In the genomic region with DNA sequence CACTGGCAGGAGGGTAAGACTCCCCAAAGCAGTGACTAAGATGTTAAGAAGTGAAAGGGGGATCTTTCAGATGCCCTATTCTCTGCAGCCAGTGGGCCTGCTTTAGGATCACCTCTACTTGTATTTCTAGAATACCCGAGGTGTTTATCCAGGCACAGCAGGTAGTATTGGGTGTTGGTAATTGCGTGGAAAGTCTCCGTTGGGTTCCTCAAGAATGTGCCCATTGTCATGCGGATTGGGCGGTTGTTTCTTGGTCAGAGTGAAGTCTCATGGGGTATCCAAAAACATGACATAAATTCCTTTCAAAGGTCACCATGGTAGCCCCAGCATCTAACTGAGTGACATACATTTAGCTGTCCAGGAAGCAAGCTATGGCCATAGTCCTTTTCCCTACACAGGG, we compare ENCODE assay signal across 1 cellular context.
TF ChIP-seq lines count a peak whose summit lies in the region.

No MANE protein-coding gene starts in this region.

TF ChIP-seq in GM23338, 12 proteins besides CTCF, POLR2A, EP300 and RAD21 (continued from another document):
- TF ChIP-seq, protein P1, sequence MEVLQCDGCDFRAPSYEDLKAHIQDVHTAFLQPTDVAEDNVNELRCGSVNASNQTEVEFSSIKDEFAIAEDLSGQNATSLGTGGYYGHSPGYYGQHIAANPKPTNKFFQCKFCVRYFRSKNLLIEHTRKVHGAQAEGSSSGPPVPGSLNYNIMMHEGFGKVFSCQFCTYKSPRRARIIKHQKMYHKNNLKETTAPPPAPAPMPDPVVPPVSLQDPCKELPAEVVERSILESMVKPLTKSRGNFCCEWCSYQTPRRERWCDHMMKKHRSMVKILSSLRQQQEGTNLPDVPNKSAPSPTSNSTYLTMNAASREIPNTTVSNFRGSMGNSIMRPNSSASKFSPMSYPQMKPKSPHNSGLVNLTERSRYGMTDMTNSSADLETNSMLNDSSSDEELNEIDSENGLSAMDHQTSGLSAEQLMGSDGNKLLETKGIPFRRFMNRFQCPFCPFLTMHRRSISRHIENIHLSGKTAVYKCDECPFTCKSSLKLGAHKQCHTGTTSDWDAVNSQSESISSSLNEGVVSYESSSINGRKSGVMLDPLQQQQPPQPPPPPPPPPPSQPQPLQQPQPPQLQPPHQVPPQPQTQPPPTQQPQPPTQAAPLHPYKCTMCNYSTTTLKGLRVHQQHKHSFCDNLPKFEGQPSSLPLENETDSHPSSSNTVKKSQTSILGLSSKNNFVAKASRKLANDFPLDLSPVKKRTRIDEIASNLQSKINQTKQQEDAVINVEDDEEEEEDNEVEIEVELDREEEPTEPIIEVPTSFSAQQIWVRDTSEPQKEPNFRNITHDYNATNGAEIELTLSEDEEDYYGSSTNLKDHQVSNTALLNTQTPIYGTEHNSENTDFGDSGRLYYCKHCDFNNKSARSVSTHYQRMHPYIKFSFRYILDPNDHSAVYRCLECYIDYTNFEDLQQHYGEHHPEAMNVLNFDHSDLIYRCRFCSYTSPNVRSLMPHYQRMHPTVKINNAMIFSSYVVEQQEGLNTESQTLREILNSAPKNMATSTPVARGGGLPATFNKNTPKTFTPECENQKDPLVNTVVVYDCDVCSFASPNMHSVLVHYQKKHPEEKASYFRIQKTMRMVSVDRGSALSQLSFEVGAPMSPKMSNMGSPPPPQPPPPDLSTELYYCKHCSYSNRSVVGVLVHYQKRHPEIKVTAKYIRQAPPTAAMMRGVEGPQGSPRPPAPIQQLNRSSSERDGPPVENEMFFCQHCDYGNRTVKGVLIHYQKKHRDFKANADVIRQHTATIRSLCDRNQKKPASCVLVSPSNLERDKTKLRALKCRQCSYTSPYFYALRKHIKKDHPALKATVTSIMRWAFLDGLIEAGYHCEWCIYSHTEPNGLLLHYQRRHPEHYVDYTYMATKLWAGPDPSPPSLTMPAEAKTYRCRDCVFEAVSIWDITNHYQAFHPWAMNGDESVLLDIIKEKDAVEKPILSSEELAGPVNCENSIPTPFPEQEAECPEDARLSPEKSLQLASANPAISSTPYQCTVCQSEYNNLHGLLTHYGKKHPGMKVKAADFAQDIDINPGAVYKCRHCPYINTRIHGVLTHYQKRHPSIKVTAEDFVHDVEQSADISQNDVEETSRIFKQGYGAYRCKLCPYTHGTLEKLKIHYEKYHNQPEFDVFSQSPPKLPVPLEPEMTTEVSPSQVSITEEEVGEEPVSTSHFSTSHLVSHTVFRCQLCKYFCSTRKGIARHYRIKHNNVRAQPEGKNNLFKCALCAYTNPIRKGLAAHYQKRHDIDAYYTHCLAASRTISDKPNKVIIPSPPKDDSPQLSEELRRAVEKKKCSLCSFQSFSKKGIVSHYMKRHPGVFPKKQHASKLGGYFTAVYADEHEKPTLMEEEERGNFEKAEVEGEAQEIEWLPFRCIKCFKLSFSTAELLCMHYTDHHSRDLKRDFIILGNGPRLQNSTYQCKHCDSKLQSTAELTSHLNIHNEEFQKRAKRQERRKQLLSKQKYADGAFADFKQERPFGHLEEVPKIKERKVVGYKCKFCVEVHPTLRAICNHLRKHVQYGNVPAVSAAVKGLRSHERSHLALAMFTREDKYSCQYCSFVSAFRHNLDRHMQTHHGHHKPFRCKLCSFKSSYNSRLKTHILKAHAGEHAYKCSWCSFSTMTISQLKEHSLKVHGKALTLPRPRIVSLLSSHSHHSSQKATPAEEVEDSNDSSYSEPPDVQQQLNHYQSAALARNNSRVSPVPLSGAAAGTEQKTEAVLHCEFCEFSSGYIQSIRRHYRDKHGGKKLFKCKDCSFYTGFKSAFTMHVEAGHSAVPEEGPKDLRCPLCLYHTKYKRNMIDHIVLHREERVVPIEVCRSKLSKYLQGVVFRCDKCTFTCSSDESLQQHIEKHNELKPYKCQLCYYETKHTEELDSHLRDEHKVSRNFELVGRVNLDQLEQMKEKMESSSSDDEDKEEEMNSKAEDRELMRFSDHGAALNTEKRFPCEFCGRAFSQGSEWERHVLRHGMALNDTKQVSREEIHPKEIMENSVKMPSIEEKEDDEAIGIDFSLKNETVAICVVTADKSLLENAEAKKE (CRISPR knock-in tag; IDR thresholded peaks at IDR 0.05), result 0 out of 2 replicates have a peak, but pooled peaks have one; percentile 23
